Comparison of ENCODE assay signal across 10 cellular contexts in genomic region chr6:26224547-26224912, GRCh38.
DNase-seq lines count a peak whose midpoint lies in the region; ATAC-seq, FAIRE-seq and TF ChIP-seq lines count a peak whose summit lies in the region.
"Had no signal": no experiment of that assay in that cellular context is flagged by ENCODE, and none has a peak within 500 bp of the region (broad histone marks: within the 10 kb centered on the region; RNA-seq: fewer than 3 reads in every experiment).

No MANE protein-coding gene starts in this region.

- peak overlapping the region; percentile 57 for H3K4me3 ChIP-seq in A673 (ENCODE audit: low read depth, low read length, poor library complexity, severe bottlenecking)
- H3K4me3 ChIP-seq in LNCaP clone FGC (ENCODE audit: low read depth, low read length), result peak overlapping the region; percentile 67
- H3K4me3 ChIP-seq in endothelial cell of umbilical vein (replicated peaks in 1 of 3; ENCODE audit: insufficient read depth in 1 of 3, low read depth in 1 of 3, low read length in 3 of 3), result peak overlapping the region; percentile 47 to 94 (median 77)
- peak overlapping the region; percentile 76 for H3K4me3 ChIP-seq in neural progenitor cell

- H3K9ac ChIP-seq in endothelial cell of umbilical vein (replicated peaks; ENCODE audit: extremely low read depth, insufficient read depth, low read length), result peak overlapping the region; percentile 96
- peak overlapping the region; percentile 87 for H3K9ac ChIP-seq in neural progenitor cell

- no peaks in the 10 kb centered on the region for H3K9me1 ChIP-seq in endothelial cell of umbilical vein (replicated peaks; ENCODE audit: control insufficient read depth, extremely low read depth, insufficient read depth, low read length)

- peaks cover 2% of the 10 kb centered on the region for H3K9me3 Mint-ChIP-seq in neural progenitor cell
- H3K9me3 Mint-ChIP-seq: effector memory CD8-positive, alpha-beta T cell had no signal

- no peak for ATAC-seq in activated CD4-positive, CD25-positive, alpha-beta regulatory T cell treated with anti-CD3 and anti-CD28 coated beads, Interleukin-2, amount 50 U/mL, for 24 hours

- H3K9me3 ChIP-seq in A673 (ENCODE audit: low read depth, low read length, poor library complexity, severe bottlenecking) (no peaks in the 10 kb centered on the region), endothelial cell of umbilical vein (replicated peaks; ENCODE audit: control insufficient read depth, insufficient read depth, low read length) (no peaks in the 10 kb centered on the region), neural progenitor cell (ENCODE audit: low read depth) (no peaks in the 10 kb centered on the region)

- H3K27ac ChIP-seq in A673 (ENCODE audit: low read depth, low read length, poor library complexity, severe bottlenecking) (peak overlapping the region; percentile 98), endothelial cell of umbilical vein (ENCODE audit: insufficient read depth, low read depth, low read length) (peak overlapping the region; percentile 96), neural progenitor cell (peak overlapping the region; percentile 98)

- H3K4me3 Mint-ChIP-seq in neural progenitor cell, result no peak overlapping the region
- H3K4me3 Mint-ChIP-seq: effector memory CD8-positive, alpha-beta T cell had no signal

- CTCF ChIA-PET in A673 (lab: Charles Lee) (no interaction called here), endothelial cell of umbilical vein (lab: Charles Lee) (interaction anchor here (2.9 to 5.2 kb wide), 2 partner anchors 9 to 26 kb away, joined by 13 to 28 read pairs; a partner anchor contains a TSS)

- FAIRE-seq in endothelial cell of umbilical vein (lab: Jason Lieb, UNC), result no peak

- no peaks in the 10 kb centered on the region for H4K20me1 ChIP-seq in endothelial cell of umbilical vein (replicated peaks; ENCODE audit: control insufficient read depth, extremely low read depth, insufficient read depth, low read length)
- peaks cover 10% of the 10 kb centered on the region for H4K20me1 ChIP-seq in neural progenitor cell (ENCODE audit: low read depth)

- H3K36me3 ChIP-seq in A673 (ENCODE audit: insufficient read depth, low read length, poor library complexity, severe bottlenecking) (peaks cover 8% of the 10 kb centered on the region), endothelial cell of umbilical vein (ENCODE audit: control insufficient read depth in 2 of 2, extremely low read depth in 1 of 2, insufficient read depth in 2 of 2, low read length in 2 of 2) (peaks cover 0 to 1% of the 10 kb centered on the region in 2 experiments), neural progenitor cell (no peaks in the 10 kb centered on the region)

- TF ChIP-seq CTCF in A673 (conservative IDR thresholded peaks at IDR 0.05; ENCODE audit: low read depth, low read length), result no peak
- no peak for TF ChIP-seq CTCF in LNCaP clone FGC (IDR thresholded peaks at IDR 0.05; ENCODE audit: control insufficient read depth, extremely low read depth, insufficient read depth)
- no peak for TF ChIP-seq CTCF in endothelial cell of umbilical vein (IDR thresholded peaks at IDR 0.05; ENCODE audit: extremely low read depth in 1 of 2, insufficient read depth in 1 of 2, low read depth in 1 of 2, low read length in 2 of 2)
- TF ChIP-seq CTCF in neural progenitor cell (IDR thresholded peaks at IDR 0.05), result no peak

- no peaks in the 10 kb centered on the region for H3K79me2 ChIP-seq in endothelial cell of umbilical vein (ENCODE audit: control insufficient read depth, insufficient read depth, low read length)
- H3K79me2 ChIP-seq in neural progenitor cell (ENCODE audit: low read depth), result peaks cover 24% of the 10 kb centered on the region

- H3K36me3 Mint-ChIP-seq in neural progenitor cell, result no peaks in the 10 kb centered on the region

- H3K4me1 Mint-ChIP-seq in neural progenitor cell, result peaks cover 28% of the 10 kb centered on the region

- dilution Hi-C loops in endothelial cell of umbilical vein (cut with MboI; ENCODE audit: extremely low pct_ligation_motif_present, low sequenced_read_pairs), result no loop called here

- H2AFZ ChIP-seq in endothelial cell of umbilical vein (ENCODE audit: low read depth, low read length) (no peak overlapping the region), neural progenitor cell (replicated peaks) (no peak overlapping the region)

- no peak for TF ChIP-seq POLR2A in endothelial cell of umbilical vein (IDR thresholded peaks at IDR 0.05; ENCODE audit: low read depth, low read length)

- POLR2A ChIA-PET in A673 (lab: Charles Lee; ENCODE audit: low non-redundant PET), result interaction anchor here (0.7 to 1.0 kb wide), 2 partner anchors 9 to 101 kb away, joined by 3 read pairs; a partner anchor contains a TSS
- POLR2A ChIA-PET in endothelial cell of umbilical vein (lab: Charles Lee), result interaction anchor here (1.0 to 3.0 kb wide), 6 partner anchors 8 to 198 kb away, joined by 3 to 19 read pairs (median 9); a partner anchor contains a TSS

- DNase-seq in A673 (ENCODE audit: low spot score) (no peak), LNCaP clone FGC (ENCODE audit: low read depth) (no peak), endothelial cell of umbilical vein (ENCODE audit: low read depth, low spot score) (no peak), neural progenitor cell (ENCODE audit: low spot score) (no peak), foreskin melanocyte (no peak)
- DNase-seq in activated effector memory CD4-positive, alpha-beta T cell treated with anti-CD3 and anti-CD28 coated beads, Interleukin-2, amount 50 U/mL, for 16 hours, result no peak
- DNase-seq in stimulated activated CD8-positive, alpha-beta memory T cell treated with anti-CD3 and anti-CD28 coated beads, Interleukin-4, amount 100 ng/mL, for 48 hours, result no peak
- DNase-seq: activated CD8-positive, alpha-beta memory T cell treated with anti-CD3 and anti-CD28 coated beads for 24 hours had no signal

- H3F3A ChIP-seq in neural progenitor cell (ENCODE audit: low read depth), result peaks cover 62% of the 10 kb centered on the region

- H3K4me1 ChIP-seq in A673 (ENCODE audit: insufficient read depth, low read length, poor library complexity, severe bottlenecking), result peaks cover 14% of the 10 kb centered on the region
- peaks cover 14% of the 10 kb centered on the region for H3K4me1 ChIP-seq in endothelial cell of umbilical vein (ENCODE audit: control insufficient read depth, extremely low read depth, insufficient read depth, low read length)
- H3K4me1 ChIP-seq in neural progenitor cell, result peaks cover 26% of the 10 kb centered on the region

- intact Hi-C loops in A673 (cut with micrococcal nuclease; ENCODE audit: unreplicated experiment) (no loop called here), endothelial cell of umbilical vein (cut with micrococcal nuclease) (loop anchor here (1.0 to 2.0 kb wide), 5 partner anchors 8 to 61 kb away; a partner anchor contains a TSS)

- BruUV-seq in A673 (replicated peaks; lab: Mats Ljungman, UMichigan) (TSS peak; percentile 84), endothelial cell of umbilical vein (replicated peaks; lab: Mats Ljungman, UMichigan) (no TSS peak)

- H3K4me2 ChIP-seq in endothelial cell of umbilical vein (ENCODE audit: insufficient read depth, low read length) (peak overlapping the region; percentile 96), neural progenitor cell (peak overlapping the region; percentile 96)

- H3K27me3 ChIP-seq in A673 (replicated peaks; ENCODE audit: insufficient read depth, low read depth, low read length, poor library complexity) (no peaks in the 10 kb centered on the region), endothelial cell of umbilical vein (ENCODE audit: control insufficient read depth in 2 of 2, insufficient read depth in 2 of 2, low read length in 2 of 2) (no peaks in the 10 kb centered on the region), neural progenitor cell (no peaks in the 10 kb centered on the region)

- no peak overlapping the region for H3K27ac Mint-ChIP-seq in neural progenitor cell
- H3K27ac Mint-ChIP-seq: effector memory CD8-positive, alpha-beta T cell had no signal

- H3K27me3 Mint-ChIP-seq in neural progenitor cell (ENCODE audit: insufficient read depth, low read depth), result no peaks in the 10 kb centered on the region
- H3K27me3 Mint-ChIP-seq: effector memory CD8-positive, alpha-beta T cell had no signal

TF ChIP-seq in endothelial cell of umbilical vein, 7 proteins besides CTCF, POLR2A, EP300 and RAD21:
- TF ChIP-seq MAX (IDR thresholded peaks at IDR 0.05; ENCODE audit: insufficient read depth, insufficient read length) (no peak), FOS (IDR thresholded peaks at IDR 0.05; ENCODE audit: borderline replicate concordance, insufficient read depth, low read length) (no peak), POLR2AphosphoS5 (IDR thresholded peaks at IDR 0.05; ENCODE audit: insufficient read depth, low read depth, low read length) (no peak), MYC (IDR thresholded peaks at IDR 0.05; ENCODE audit: low read depth, low read length) (no peak), JUN (IDR thresholded peaks at IDR 0.05; ENCODE audit: borderline replicate concordance, insufficient read depth, insufficient read length, low read depth) (no peak), GATA2 (IDR thresholded peaks at IDR 0.05; ENCODE audit: insufficient read depth, insufficient read length, low read depth, low read length) (no peak), EZH2 (IDR thresholded peaks at IDR 0.05; ENCODE audit: borderline replicate concordance, low read depth, low read length, severe bottlenecking) (no peak)
